Comparison of ENCODE assay signal across 20 cellular contexts in the genomic region with DNA sequence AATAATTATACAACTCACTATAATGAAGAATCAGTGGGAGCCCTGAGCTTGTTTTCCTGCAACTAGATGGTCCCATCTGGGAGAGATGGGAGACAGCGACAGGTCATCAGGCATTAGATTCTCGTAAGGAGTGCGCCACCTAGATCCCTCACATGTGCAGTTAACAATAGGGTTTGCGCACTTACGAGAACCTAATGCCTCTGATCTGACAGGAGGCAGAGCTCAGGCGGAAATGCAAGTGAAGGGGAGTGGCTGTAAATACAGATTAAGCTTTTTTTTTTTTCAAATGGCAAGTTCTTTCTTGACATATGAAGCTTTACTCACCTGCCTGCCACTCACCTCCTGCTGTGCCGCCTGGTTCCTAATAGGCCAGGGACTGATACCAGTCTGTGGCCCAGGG.
"Had no signal": no experiment of that assay in that cellular context is flagged by ENCODE, and none has a peak within 500 bp of the region (broad histone marks: within the 10 kb centered on the region; RNA-seq: fewer than 3 reads in every experiment).

No MANE protein-coding gene starts in this region.

- H3K27me3 Mint-ChIP-seq: activated CD4-positive, alpha-beta T cell treated with anti-CD3 and anti-CD28 coated beads, Interleukin-2, amount 10 ng/mL, durations not matched to agents 24 days and 14 days; activated naive CD8-positive, alpha-beta T cell treated with anti-CD3 and anti-CD28 coated beads, Interleukin-2, amount 10 ng/mL, durations not matched to agents 7 days and 5 days; effector memory CD8-positive, alpha-beta T cell; natural killer cell treated with Interleukin-12 subunit alpha and Interleukin-12 subunit beta and Interleukin-15 and Interleukin-18, amount 100 ng/mL, for 72 hours had no signal

- H3K4me1 ChIP-seq: gastrocnemius medialis, heart left ventricle, left lung, tibial artery, uterus had no signal

- H3K9me3 Mint-ChIP-seq: activated CD4-positive, alpha-beta T cell treated with anti-CD3 and anti-CD28 coated beads, Interleukin-2, amount 10 ng/mL, durations not matched to agents 24 days and 14 days; activated naive CD8-positive, alpha-beta T cell treated with anti-CD3 and anti-CD28 coated beads, Interleukin-2, amount 10 ng/mL, durations not matched to agents 7 days and 5 days; activated T-helper 1 cell treated with anti-CD3 and anti-CD28 coated beads, Interleukin-12 subunit alpha, Interleukin-12 subunit beta, Interleukin-2, Interleukin-4 antibody, amounts not matched to agents 30 ng/mL and 10 ng/mL and 1 ng/mL, durations not matched to agents 14 hours and 24 hours and 36 hours; effector memory CD8-positive, alpha-beta T cell; natural killer cell treated with Interleukin-12 subunit alpha and Interleukin-12 subunit beta and Interleukin-15 and Interleukin-18, amount 100 ng/mL, for 72 hours; stimulated activated effector memory CD8-positive, alpha-beta T cell treated with anti-CD3 and anti-CD28 coated beads, Interleukin-12 subunit alpha, Interleukin-12 subunit beta, amount 100 ng/mL, for 72 hours; T-helper 2 cell treated with Interferon-gamma antibody and Interleukin-4, amounts not matched to agents 5 μg/mL and 100 μg/mL, for 36 hours had no signal

- H3K9me3 ChIP-seq: gastrocnemius medialis, heart left ventricle, left lung, tibial artery, uterus had no signal

- H3K4me1 Mint-ChIP-seq: activated naive CD8-positive, alpha-beta T cell treated with anti-CD3 and anti-CD28 coated beads, Interleukin-2, amount 10 ng/mL, durations not matched to agents 7 days and 5 days; stimulated activated effector memory CD8-positive, alpha-beta T cell treated with anti-CD3 and anti-CD28 coated beads, Interleukin-12 subunit alpha, Interleukin-12 subunit beta, amount 100 ng/mL, for 72 hours had no signal

- H3K27ac Mint-ChIP-seq: activated CD4-positive, alpha-beta T cell treated with anti-CD3 and anti-CD28 coated beads, Interleukin-2, amount 10 ng/mL, durations not matched to agents 24 days and 14 days; activated CD8-positive, alpha-beta T cell treated with anti-CD3 and anti-CD28 coated beads, Interleukin-2, amount 10 ng/mL, durations not matched to agents 7 days and 5 days; activated naive CD8-positive, alpha-beta T cell treated with anti-CD3 and anti-CD28 coated beads, Interleukin-2, amount 10 ng/mL, durations not matched to agents 7 days and 5 days; activated T-helper 1 cell treated with anti-CD3 and anti-CD28 coated beads, Interleukin-12 subunit alpha, Interleukin-12 subunit beta, Interleukin-2, Interleukin-4 antibody, amounts not matched to agents 30 ng/mL and 10 ng/mL and 1 ng/mL, durations not matched to agents 14 hours and 24 hours and 36 hours; natural killer cell treated with Interleukin-12 subunit alpha and Interleukin-12 subunit beta and Interleukin-15 and Interleukin-18, amount 100 ng/mL, for 72 hours; stimulated activated effector memory CD8-positive, alpha-beta T cell treated with anti-CD3 and anti-CD28 coated beads, Interleukin-12 subunit alpha, Interleukin-12 subunit beta, amount 100 ng/mL, for 72 hours; T-helper 2 cell treated with Interferon-gamma antibody and Interleukin-4, amounts not matched to agents 5 μg/mL and 100 μg/mL, for 36 hours had no signal

- H3K4me3 ChIP-seq: gastrocnemius medialis, heart left ventricle, left lung, tibial artery, uterus had no signal

- ATAC-seq: activated CD8-positive, alpha-beta T cell treated with anti-CD3 and anti-CD28 coated beads, Interleukin-2, amount 10 ng/mL, durations not matched to agents 7 days and 5 days; effector memory CD8-positive, alpha-beta T cell; gastrocnemius medialis; heart left ventricle; left lung; natural killer cell treated with Interleukin-12 subunit alpha and Interleukin-12 subunit beta and Interleukin-15 and Interleukin-18, amount 100 ng/mL, for 72 hours; stimulated activated effector memory CD8-positive, alpha-beta T cell treated with anti-CD3 and anti-CD28 coated beads, Interleukin-12 subunit alpha, Interleukin-12 subunit beta, amount 100 ng/mL, for 72 hours had no signal

- H3K27ac ChIP-seq: epithelial cell of prostate, gastrocnemius medialis, heart left ventricle, left lung, tibial artery, uterus had no signal

- H3K36me3 ChIP-seq: uterus had no signal

- DNase-seq: activated CD4-positive, alpha-beta T cell treated with anti-CD3 and anti-CD28 coated beads, Interleukin-2, amount 10 ng/mL, durations not matched to agents 24 days and 14 days; activated CD4-positive, CD25-positive, alpha-beta regulatory T cell; activated CD8-positive, alpha-beta memory T cell treated with anti-CD3 and anti-CD28 coated beads, Interleukin-2, amount 50 U/mL, for 4 hours; activated CD8-positive, alpha-beta T cell treated with anti-CD3 and anti-CD28 coated beads, Interleukin-2, amount 10 ng/mL, durations not matched to agents 7 days and 5 days; activated naive CD4-positive, alpha-beta T cell; activated naive CD8-positive, alpha-beta T cell treated with anti-CD3 and anti-CD28 coated beads, Interleukin-2, amount 10 ng/mL, durations not matched to agents 7 days and 5 days; cerebellar nuclear complex; dermis blood vessel endothelial cell; effector memory CD8-positive, alpha-beta T cell; gastrocnemius medialis; heart left ventricle; left lung; posterior cingulate gyrus; tibial artery; uterus had no signal

- H3K4me3 Mint-ChIP-seq: activated CD4-positive, alpha-beta T cell treated with anti-CD3 and anti-CD28 coated beads, Interleukin-2, amount 10 ng/mL, durations not matched to agents 24 days and 14 days; activated CD8-positive, alpha-beta T cell treated with anti-CD3 and anti-CD28 coated beads, Interleukin-2, amount 10 ng/mL, durations not matched to agents 7 days and 5 days; activated naive CD8-positive, alpha-beta T cell treated with anti-CD3 and anti-CD28 coated beads, Interleukin-2, amount 10 ng/mL, durations not matched to agents 7 days and 5 days; activated T-helper 1 cell treated with anti-CD3 and anti-CD28 coated beads, Interleukin-12 subunit alpha, Interleukin-12 subunit beta, Interleukin-2, Interleukin-4 antibody, amounts not matched to agents 30 ng/mL and 10 ng/mL and 1 ng/mL, durations not matched to agents 14 hours and 24 hours and 36 hours; effector memory CD8-positive, alpha-beta T cell; natural killer cell treated with Interleukin-12 subunit alpha and Interleukin-12 subunit beta and Interleukin-15 and Interleukin-18, amount 100 ng/mL, for 72 hours; stimulated activated effector memory CD8-positive, alpha-beta T cell treated with anti-CD3 and anti-CD28 coated beads, Interleukin-12 subunit alpha, Interleukin-12 subunit beta, amount 100 ng/mL, for 72 hours; T-helper 2 cell treated with Interferon-gamma antibody and Interleukin-4, amounts not matched to agents 5 μg/mL and 100 μg/mL, for 36 hours had no signal

- H3K27me3 ChIP-seq: gastrocnemius medialis, heart left ventricle, left lung, tibial artery, uterus had no signal
